Comparison of ENCODE assay signal across 25 cellular contexts in genomic region chr20:1438361-1438760, GRCh38. TPM values are rescaled to one million over a fixed set of nuclear protein-coding genes. Genes with fewer than 3 reads are reported as not detected.
"Had no signal": no experiment of that assay in that cellular context is flagged by ENCODE, and none has a peak within 500 bp of the region (broad histone marks: within the 10 kb centered on the region; RNA-seq: fewer than 3 reads in every experiment).

No MANE protein-coding gene starts in this region.

- H3K27ac ChIP-seq: breast epithelium, colonic mucosa, VCaP had no signal

- H3K4me3 ChIP-seq: breast epithelium, colonic mucosa had no signal

- H3K27me3 ChIP-seq: breast epithelium, colonic mucosa had no signal

- DNase-seq: activated CD4-positive, alpha-beta memory T cell treated with anti-CD3 and anti-CD28 coated beads for 36 hours; activated CD4-positive, alpha-beta T cell treated with anti-CD3 and anti-CD28 coated beads, Interleukin-2, amount 10 ng/mL, durations not matched to agents 7 days and 5 days; activated CD4-positive, CD25-positive, alpha-beta regulatory T cell; activated gamma-delta T cell treated with Interleukin-2 at 50 U/mL for 16 hours; activated naive CD4-positive, alpha-beta T cell treated with anti-CD3 and anti-CD28 coated beads, Interleukin-2, amount 10 ng/mL, durations not matched to agents 7 days and 5 days; activated T-cell treated with anti-CD3 and anti-CD28 coated beads, Interleukin-2, amount 50 U/mL, for 72 hours; aorta; caudate nucleus; colonic mucosa; KG1; NCI-H1092 treated with DMSO at 0.1 percent for 48 hours; NCI-H1436; NCI-H1694 treated with DMSO at 0.1 percent for 48 hours; NCI-H2029 treated with DMSO at 0.1 percent for 48 hours; NCI-H510A; NCI-H526 treated with DMSO at 0.1 percent for 48 hours; SHP77; T-cell had no signal

- H3K36me3 ChIP-seq: breast epithelium had no signal

- H3K4me1 ChIP-seq: breast epithelium, colonic mucosa had no signal

- FAIRE-seq: RCC 7860 had no signal

- ATAC-seq: activated T-cell treated with anti-CD3 and anti-CD28 coated beads, Interleukin-2, amount 50 U/mL, for 72 hours; T-cell had no signal

- H3K9me3 ChIP-seq: breast epithelium, colonic mucosa had no signal

RNA-seq across cellular contexts. Expression of gene SIRPB2, which starts 52.9 kb away (rescaled TPM):
- total RNA-seq: activated CD4-positive, alpha-beta memory T cell treated with anti-CD3 and anti-CD28 coated beads for 36 hours; activated CD4-positive, alpha-beta T cell treated with anti-CD3 and anti-CD28 coated beads, Interleukin-2, amount 10 ng/mL, durations not matched to agents 7 days and 5 days; activated CD8-positive, alpha-beta memory T cell treated with anti-CD3 and anti-CD28 coated beads for 36 hours; activated T-cell treated with anti-CD3 and anti-CD28 coated beads, Interleukin-2, amount 50 U/mL, for 72 hours; activated T-helper 2 cell treated with anti-CD3 and anti-CD28 coated beads, Interferon-gamma antibody, Interleukin-2, Interleukin-4, amounts not matched to agents 10 μg/mL and 5 μg/mL and 100 μg/mL, durations not matched to agents 14 hours and 24 hours and 36 hours; LHCN-M2; T-helper 2 cell treated with Interferon-gamma antibody and Interleukin-4, amounts not matched to agents 100 ng/mL and 5 ng/mL, for 36 hours had no signal
